ENCODE assay signal across 1 cellular context in the genomic region with DNA sequence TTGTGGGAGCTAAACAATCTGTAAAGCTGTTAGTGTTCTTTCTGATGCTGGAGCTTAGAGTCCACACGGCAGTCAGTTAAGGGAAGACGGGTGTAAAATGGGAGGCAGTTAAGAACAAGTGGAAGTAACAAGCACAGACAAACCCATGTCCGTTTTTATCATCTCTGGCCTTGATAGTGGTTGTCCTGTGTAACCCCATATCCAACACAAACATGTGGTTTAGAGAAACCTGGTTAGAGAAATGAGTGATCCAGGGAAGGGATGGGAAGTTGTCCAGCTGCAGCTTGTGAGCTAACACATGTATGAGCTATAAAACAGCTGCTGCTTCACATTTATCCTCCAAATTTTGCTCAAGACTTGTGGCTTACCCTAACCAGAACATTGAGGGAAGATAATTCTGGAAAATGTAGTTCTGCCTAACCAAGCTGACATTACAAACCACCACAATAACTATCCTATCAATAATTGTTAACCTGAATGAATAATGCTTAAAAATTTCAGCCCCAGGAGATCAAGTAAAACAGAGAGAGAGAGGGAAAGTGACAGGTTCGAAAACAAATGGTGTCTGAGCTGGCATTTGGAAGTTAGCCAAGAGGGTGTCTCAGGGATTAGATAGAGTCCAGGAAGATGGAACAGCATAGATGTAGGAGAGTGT.
A peak's percentile ranks its signal among the peaks of the same experiment; 100 is the strongest.
TF ChIP-seq lines count a peak whose summit lies in the region.

No MANE protein-coding gene starts in this region.

TF ChIP-seq in K562, 482 proteins besides CTCF, POLR2A, EP300 and RAD21 (continued from another document and continues in another):
- TF ChIP-seq, protein P1, sequence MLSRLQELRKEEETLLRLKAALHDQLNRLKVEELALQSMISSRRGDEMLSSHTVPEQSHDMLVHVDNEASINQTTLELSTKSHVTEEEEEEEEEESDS (CRISPR knock-in tag; IDR thresholded peaks at IDR 0.05) = no peak
- TF ChIP-seq ARNT (IDR thresholded peaks at IDR 0.05) = no peak
- TF ChIP-seq, protein P2, sequence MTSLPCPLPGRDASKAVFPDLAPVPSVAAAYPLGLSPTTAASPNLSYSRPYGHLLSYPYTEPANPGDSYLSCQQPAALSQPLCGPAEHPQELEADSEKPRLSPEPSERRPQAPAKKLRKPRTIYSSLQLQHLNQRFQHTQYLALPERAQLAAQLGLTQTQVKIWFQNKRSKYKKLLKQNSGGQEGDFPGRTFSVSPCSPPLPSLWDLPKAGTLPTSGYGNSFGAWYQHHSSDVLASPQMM (CRISPR knock-in tag; IDR thresholded peaks at IDR 0.05) = no peak
- TF ChIP-seq SP2 (IDR thresholded peaks at IDR 0.05; ENCODE audit: extremely low read depth, low read depth, low read length, poor library complexity, severe bottlenecking) = no peak
- TF ChIP-seq, protein P3, sequence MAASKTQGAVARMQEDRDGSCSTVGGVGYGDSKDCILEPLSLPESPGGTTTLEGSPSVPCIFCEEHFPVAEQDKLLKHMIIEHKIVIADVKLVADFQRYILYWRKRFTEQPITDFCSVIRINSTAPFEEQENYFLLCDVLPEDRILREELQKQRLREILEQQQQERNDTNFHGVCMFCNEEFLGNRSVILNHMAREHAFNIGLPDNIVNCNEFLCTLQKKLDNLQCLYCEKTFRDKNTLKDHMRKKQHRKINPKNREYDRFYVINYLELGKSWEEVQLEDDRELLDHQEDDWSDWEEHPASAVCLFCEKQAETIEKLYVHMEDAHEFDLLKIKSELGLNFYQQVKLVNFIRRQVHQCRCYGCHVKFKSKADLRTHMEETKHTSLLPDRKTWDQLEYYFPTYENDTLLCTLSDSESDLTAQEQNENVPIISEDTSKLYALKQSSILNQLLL (CRISPR knock-in tag; IDR thresholded peaks at IDR 0.05; ENCODE audit: borderline replicate concordance) = no peak
- TF ChIP-seq ZBTB17 (CRISPR knock-in tag; IDR thresholded peaks at IDR 0.05) = 0 out of 2 replicates have a peak, but pooled peaks have one; percentile 59
- TF ChIP-seq, protein P4, sequence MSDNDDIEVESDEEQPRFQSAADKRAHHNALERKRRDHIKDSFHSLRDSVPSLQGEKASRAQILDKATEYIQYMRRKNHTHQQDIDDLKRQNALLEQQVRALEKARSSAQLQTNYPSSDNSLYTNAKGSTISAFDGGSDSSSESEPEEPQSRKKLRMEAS (CRISPR knock-in tag; IDR thresholded peaks at IDR 0.05) = 0 out of 2 replicates have a peak, but pooled peaks have one; percentile 15
- no peak for TF ChIP-seq E2F3 (CRISPR knock-in tag; IDR thresholded peaks at IDR 0.05)
- TF ChIP-seq NRF1 (conservative IDR thresholded peaks at IDR 0.05 in 1 of 2, IDR thresholded peaks at IDR 0.05 in 1 of 2) = no peak
- no peak; the same call in 1 of the 2 replicates for TF ChIP-seq STAT5A (IDR thresholded peaks at IDR 0.05; ENCODE audit: borderline replicate concordance, low read length)
- no peak for TF ChIP-seq ZNF12 (CRISPR knock-in tag; IDR thresholded peaks at IDR 0.05)
- TF ChIP-seq, protein P5, sequence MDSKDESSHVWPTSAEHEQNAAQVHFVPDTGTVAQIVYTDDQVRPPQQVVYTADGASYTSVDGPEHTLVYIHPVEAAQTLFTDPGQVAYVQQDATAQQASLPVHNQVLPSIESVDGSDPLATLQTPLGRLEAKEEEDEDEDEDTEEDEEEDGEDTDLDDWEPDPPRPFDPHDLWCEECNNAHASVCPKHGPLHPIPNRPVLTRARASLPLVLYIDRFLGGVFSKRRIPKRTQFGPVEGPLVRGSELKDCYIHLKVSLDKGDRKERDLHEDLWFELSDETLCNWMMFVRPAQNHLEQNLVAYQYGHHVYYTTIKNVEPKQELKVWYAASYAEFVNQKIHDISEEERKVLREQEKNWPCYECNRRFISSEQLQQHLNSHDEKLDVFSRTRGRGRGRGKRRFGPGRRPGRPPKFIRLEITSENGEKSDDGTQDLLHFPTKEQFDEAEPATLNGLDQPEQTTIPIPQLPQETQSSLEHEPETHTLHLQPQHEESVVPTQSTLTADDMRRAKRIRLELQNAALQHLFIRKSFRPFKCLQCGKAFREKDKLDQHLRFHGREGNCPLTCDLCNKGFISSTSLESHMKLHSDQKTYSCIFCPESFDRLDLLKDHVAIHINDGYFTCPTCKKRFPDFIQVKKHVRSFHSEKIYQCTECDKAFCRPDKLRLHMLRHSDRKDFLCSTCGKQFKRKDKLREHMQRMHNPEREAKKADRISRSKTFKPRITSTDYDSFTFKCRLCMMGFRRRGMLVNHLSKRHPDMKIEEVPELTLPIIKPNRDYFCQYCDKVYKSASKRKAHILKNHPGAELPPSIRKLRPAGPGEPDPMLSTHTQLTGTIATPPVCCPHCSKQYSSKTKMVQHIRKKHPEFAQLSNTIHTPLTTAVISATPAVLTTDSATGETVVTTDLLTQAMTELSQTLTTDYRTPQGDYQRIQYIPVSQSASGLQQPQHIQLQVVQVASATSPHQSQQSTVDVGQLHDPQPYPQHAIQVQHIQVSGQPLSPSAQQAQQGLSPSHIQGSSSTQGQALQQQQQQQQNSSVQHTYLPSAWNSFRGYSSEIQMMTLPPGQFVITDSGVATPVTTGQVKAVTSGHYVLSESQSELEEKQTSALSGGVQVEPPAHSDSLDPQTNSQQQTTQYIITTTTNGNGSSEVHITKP (IDR thresholded peaks at IDR 0.05; ENCODE audit: partially characterized antibody) = no peak
- TF ChIP-seq FOSL1 (tag; conservative IDR thresholded peaks at IDR 0.05) = peak; percentile 90
- no peak for TF ChIP-seq POLR2B (IDR thresholded peaks at IDR 0.05; ENCODE audit: low read depth, partially characterized antibody)
- peak; percentile 16; the same call in 1 of the 2 replicates for TF ChIP-seq NFXL1 (CRISPR knock-in tag; IDR thresholded peaks at IDR 0.05)
- TF ChIP-seq ZNF444 (CRISPR knock-in tag; IDR thresholded peaks at IDR 0.05) = no peak
- no peak for TF ChIP-seq HCFC1 (IDR thresholded peaks at IDR 0.05; ENCODE audit: low read depth, low read length)
- TF ChIP-seq BRD9 (IDR thresholded peaks at IDR 0.05; ENCODE audit: low read depth, partially characterized antibody) = no peak
- TF ChIP-seq NCOR1 (IDR thresholded peaks at IDR 0.05) = peak; percentile 7; the same call in 1 of the 2 replicates
- TF ChIP-seq, protein P6, sequence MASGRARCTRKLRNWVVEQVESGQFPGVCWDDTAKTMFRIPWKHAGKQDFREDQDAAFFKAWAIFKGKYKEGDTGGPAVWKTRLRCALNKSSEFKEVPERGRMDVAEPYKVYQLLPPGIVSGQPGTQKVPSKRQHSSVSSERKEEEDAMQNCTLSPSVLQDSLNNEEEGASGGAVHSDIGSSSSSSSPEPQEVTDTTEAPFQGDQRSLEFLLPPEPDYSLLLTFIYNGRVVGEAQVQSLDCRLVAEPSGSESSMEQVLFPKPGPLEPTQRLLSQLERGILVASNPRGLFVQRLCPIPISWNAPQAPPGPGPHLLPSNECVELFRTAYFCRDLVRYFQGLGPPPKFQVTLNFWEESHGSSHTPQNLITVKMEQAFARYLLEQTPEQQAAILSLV (tag; IDR thresholded peaks at IDR 0.05) = no peak
- TF ChIP-seq, protein P7, sequence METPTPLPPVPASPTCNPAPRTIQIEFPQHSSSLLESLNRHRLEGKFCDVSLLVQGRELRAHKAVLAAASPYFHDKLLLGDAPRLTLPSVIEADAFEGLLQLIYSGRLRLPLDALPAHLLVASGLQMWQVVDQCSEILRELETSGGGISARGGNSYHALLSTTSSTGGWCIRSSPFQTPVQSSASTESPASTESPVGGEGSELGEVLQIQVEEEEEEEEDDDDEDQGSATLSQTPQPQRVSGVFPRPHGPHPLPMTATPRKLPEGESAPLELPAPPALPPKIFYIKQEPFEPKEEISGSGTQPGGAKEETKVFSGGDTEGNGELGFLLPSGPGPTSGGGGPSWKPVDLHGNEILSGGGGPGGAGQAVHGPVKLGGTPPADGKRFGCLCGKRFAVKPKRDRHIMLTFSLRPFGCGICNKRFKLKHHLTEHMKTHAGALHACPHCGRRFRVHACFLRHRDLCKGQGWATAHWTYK (CRISPR knock-in tag; IDR thresholded peaks at IDR 0.05) = no peak
- TF ChIP-seq SMARCA4 (IDR thresholded peaks at IDR 0.05) = peak; percentile 53; the same call in 1 of the 2 replicates
- no peak for TF ChIP-seq PPARD (CRISPR knock-in tag; IDR thresholded peaks at IDR 0.05)
- TF ChIP-seq ZNF134 (CRISPR knock-in tag; conservative IDR thresholded peaks at IDR 0.05) = no peak
- no peak; the same call in 1 of the 2 replicates for TF ChIP-seq DPF2 (IDR thresholded peaks at IDR 0.05)
- no peak for TF ChIP-seq NR2F6 (CRISPR knock-in tag; IDR thresholded peaks at IDR 0.05)
- TF ChIP-seq, protein P8, sequence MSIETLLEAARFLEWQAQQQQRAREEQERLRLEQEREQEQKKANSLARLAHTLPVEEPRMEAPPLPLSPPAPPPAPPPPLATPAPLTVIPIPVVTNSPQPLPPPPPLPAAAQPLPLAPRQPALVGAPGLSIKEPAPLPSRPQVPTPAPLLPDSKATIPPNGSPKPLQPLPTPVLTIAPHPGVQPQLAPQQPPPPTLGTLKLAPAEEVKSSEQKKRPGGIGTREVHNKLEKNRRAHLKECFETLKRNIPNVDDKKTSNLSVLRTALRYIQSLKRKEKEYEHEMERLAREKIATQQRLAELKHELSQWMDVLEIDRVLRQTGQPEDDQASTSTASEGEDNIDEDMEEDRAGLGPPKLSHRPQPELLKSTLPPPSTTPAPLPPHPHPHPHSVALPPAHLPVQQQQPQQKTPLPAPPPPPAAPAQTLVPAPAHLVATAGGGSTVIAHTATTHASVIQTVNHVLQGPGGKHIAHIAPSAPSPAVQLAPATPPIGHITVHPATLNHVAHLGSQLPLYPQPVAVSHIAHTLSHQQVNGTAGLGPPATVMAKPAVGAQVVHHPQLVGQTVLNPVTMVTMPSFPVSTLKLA (conservative IDR thresholded peaks at IDR 0.05) = 0 out of 4 replicates have a peak, but pooled peaks of 1 of the 2 experiments have one; percentile 21
- TF ChIP-seq ZNF695 (CRISPR knock-in tag; IDR thresholded peaks at IDR 0.05) = no peak
- peak; percentile 80; the same call in 1 of the 2 replicates for TF ChIP-seq JUND (IDR thresholded peaks at IDR 0.05; ENCODE audit: borderline replicate concordance, low read depth, low read length)
- TF ChIP-seq JUND (tag; IDR thresholded peaks at IDR 0.05; ENCODE audit: borderline replicate concordance, low read depth, low read length) = peak; percentile 86; the same call in 2 of the 3 replicates
- no peak for TF ChIP-seq ZNF707 (CRISPR knock-in tag; conservative IDR thresholded peaks at IDR 0.05)
- TF ChIP-seq MCM2 (IDR thresholded peaks at IDR 0.05; ENCODE audit: low read depth) = no peak
- TF ChIP-seq, protein P9, sequence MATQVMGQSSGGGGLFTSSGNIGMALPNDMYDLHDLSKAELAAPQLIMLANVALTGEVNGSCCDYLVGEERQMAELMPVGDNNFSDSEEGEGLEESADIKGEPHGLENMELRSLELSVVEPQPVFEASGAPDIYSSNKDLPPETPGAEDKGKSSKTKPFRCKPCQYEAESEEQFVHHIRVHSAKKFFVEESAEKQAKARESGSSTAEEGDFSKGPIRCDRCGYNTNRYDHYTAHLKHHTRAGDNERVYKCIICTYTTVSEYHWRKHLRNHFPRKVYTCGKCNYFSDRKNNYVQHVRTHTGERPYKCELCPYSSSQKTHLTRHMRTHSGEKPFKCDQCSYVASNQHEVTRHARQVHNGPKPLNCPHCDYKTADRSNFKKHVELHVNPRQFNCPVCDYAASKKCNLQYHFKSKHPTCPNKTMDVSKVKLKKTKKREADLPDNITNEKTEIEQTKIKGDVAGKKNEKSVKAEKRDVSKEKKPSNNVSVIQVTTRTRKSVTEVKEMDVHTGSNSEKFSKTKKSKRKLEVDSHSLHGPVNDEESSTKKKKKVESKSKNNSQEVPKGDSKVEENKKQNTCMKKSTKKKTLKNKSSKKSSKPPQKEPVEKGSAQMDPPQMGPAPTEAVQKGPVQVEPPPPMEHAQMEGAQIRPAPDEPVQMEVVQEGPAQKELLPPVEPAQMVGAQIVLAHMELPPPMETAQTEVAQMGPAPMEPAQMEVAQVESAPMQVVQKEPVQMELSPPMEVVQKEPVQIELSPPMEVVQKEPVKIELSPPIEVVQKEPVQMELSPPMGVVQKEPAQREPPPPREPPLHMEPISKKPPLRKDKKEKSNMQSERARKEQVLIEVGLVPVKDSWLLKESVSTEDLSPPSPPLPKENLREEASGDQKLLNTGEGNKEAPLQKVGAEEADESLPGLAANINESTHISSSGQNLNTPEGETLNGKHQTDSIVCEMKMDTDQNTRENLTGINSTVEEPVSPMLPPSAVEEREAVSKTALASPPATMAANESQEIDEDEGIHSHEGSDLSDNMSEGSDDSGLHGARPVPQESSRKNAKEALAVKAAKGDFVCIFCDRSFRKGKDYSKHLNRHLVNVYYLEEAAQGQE (CRISPR knock-in tag; IDR thresholded peaks at IDR 0.05; ENCODE audit: low read depth) = no peak
- no peak for TF ChIP-seq ZNF347 (CRISPR knock-in tag; IDR thresholded peaks at IDR 0.05; ENCODE audit: low read depth)
- TF ChIP-seq GATA2 (CRISPR knock-in tag; IDR thresholded peaks at IDR 0.05) = peak; percentile 0; the same call in 1 of the 2 replicates
- TF ChIP-seq, protein P10, sequence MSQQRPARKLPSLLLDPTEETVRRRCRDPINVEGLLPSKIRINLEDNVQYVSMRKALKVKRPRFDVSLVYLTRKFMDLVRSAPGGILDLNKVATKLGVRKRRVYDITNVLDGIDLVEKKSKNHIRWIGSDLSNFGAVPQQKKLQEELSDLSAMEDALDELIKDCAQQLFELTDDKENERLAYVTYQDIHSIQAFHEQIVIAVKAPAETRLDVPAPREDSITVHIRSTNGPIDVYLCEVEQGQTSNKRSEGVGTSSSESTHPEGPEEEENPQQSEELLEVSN (IDR thresholded peaks at IDR 0.05; ENCODE audit: borderline replicate concordance in 1 of 2, extremely low read depth in 1 of 2, insufficient read depth in 1 of 2, insufficient read length in 1 of 2, low read depth in 1 of 2, low read length in 1 of 2, poor library complexity in 1 of 2, severe bottlenecking in 1 of 2) = no peak
- no peak for TF ChIP-seq FIP1L1 (IDR thresholded peaks at IDR 0.05; ENCODE audit: low read depth, low read length, poor library complexity, severe bottlenecking)
- TF ChIP-seq ETV5 (CRISPR knock-in tag; IDR thresholded peaks at IDR 0.05; ENCODE audit: low read depth) = 0 out of 2 replicates have a peak, but pooled peaks have one; percentile 32
- TF ChIP-seq, protein P11, sequence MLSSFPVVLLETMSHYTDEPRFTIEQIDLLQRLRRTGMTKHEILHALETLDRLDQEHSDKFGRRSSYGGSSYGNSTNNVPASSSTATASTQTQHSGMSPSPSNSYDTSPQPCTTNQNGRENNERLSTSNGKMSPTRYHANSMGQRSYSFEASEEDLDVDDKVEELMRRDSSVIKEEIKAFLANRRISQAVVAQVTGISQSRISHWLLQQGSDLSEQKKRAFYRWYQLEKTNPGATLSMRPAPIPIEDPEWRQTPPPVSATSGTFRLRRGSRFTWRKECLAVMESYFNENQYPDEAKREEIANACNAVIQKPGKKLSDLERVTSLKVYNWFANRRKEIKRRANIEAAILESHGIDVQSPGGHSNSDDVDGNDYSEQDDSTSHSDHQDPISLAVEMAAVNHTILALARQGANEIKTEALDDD (IDR thresholded peaks at IDR 0.05) = peak; percentile 92
- no peak for TF ChIP-seq SMAD2 (IDR thresholded peaks at IDR 0.05; ENCODE audit: low read depth, low read length)
- TF ChIP-seq, protein P12, sequence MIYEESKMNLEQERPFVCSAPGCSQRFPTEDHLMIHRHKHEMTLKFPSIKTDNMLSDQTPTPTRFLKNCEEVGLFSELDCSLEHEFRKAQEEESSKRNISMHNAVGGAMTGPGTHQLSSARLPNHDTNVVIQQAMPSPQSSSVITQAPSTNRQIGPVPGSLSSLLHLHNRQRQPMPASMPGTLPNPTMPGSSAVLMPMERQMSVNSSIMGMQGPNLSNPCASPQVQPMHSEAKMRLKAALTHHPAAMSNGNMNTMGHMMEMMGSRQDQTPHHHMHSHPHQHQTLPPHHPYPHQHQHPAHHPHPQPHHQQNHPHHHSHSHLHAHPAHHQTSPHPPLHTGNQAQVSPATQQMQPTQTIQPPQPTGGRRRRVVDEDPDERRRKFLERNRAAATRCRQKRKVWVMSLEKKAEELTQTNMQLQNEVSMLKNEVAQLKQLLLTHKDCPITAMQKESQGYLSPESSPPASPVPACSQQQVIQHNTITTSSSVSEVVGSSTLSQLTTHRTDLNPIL (CRISPR knock-in tag; IDR thresholded peaks at IDR 0.05) = no peak
- no peak for TF ChIP-seq KAT2B (IDR thresholded peaks at IDR 0.05; ENCODE audit: low read depth, low read length)
- no peak for TF ChIP-seq ZNF717 (CRISPR knock-in tag; IDR thresholded peaks at IDR 0.05)
- 0 out of 2 replicates have a peak, but pooled peaks have one; percentile 10 for TF ChIP-seq EHMT2 (IDR thresholded peaks at IDR 0.05)
